In the genomic region with DNA sequence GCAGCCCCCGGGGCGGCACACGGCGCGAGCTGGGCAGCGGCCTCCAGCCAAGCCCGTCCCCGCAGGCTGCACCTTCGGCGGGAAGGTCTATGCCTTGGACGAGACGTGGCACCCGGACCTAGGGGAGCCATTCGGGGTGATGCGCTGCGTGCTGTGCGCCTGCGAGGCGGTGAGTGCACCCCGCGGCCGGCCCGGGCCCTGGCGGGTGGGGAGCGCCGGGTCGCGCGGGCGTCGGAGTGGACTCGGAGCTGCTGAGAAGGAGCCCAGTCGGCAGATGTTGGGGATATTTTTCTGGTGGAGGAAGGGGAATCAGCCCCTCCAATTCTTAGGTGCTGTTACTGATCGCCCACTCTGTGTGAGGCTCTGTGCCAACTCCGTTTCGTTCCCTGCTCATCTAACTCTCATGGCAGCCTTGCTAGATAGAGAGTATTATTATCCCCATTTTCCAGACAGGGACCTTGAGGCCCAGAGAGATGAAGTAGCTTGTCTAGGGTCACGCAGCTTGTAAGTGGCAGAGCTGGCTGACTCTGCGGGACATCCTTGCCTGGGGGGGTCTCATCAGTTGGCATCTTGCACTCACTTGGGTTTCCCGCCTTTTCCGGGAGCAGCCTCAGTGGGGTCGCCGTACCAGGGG, we compare ENCODE assay signal across 9 cellular contexts. TPM values are rescaled to one million over a fixed set of nuclear protein-coding genes. Genes with fewer than 3 reads are reported as not detected.
DNase-seq lines count a peak whose midpoint lies in the region; ATAC-seq and TF ChIP-seq lines count a peak whose summit lies in the region.
"Had no signal": no experiment of that assay in that cellular context is flagged by ENCODE, and none has a peak within 500 bp of the region (broad histone marks: within the 10 kb centered on the region; RNA-seq: fewer than 3 reads in every experiment).

No MANE protein-coding gene starts in this region.

- dilution Hi-C loops in mammary epithelial cell (cut with HindIII; ENCODE audit: low sequenced_read_pairs), result loop anchor here (5.0 kb wide), 1 partner anchor 87 kb away; no protein-coding TSS in a partner anchor

- no peaks in the 10 kb centered on the region for H3K9me3 ChIP-seq in mammary epithelial cell (replicated peaks; ENCODE audit: insufficient read depth, low read length)
- no peaks in the 10 kb centered on the region for H3K9me3 ChIP-seq in mesodermal cell (ENCODE audit: control insufficient read depth, low read length)
- H3K9me3 ChIP-seq in transverse colon, result no peaks in the 10 kb centered on the region

- no peak for TF ChIP-seq POLR2A in transverse colon (IDR thresholded peaks at IDR 0.05)

- peaks cover 3% of the 10 kb centered on the region for H3K4me1 ChIP-seq in mammary epithelial cell (ENCODE audit: insufficient read depth, low read length)
- peaks cover 22% of the 10 kb centered on the region for H3K4me1 ChIP-seq in mesodermal cell (ENCODE audit: control insufficient read depth, insufficient read depth, low read length, poor library complexity, severe bottlenecking)
- peaks cover 12 to 29% (median 14%) of the 10 kb centered on the region in 4 donors for H3K4me1 ChIP-seq in transverse colon

- peak overlapping the region in 2 of 3 experiments; percentile 17 to 43 for H3K4me3 ChIP-seq in mammary epithelial cell (replicated peaks in 1 of 3; ENCODE audit: insufficient read depth in 1 of 3, low read depth in 2 of 3, low read length in 3 of 3)
- peak overlapping the region; percentile 38 for H3K4me3 ChIP-seq in mesodermal cell (ENCODE audit: extremely low read depth, insufficient read depth, low read length, poor library complexity, severe bottlenecking)
- H3K4me3 ChIP-seq in transverse colon, result peak overlapping the region; percentile 37 to 45 (median 43)

- TF ChIP-seq CTCF in mammary epithelial cell (conservative IDR thresholded peaks at IDR 0.05 in 1 of 2, IDR thresholded peaks at IDR 0.05 in 1 of 2; ENCODE audit: extremely low read depth in 1 of 2, insufficient read depth in 1 of 2, low read depth in 1 of 2, low read length in 2 of 2) (no peak), transverse colon (IDR thresholded peaks at IDR 0.05) (no peak)

- H3K36me3 ChIP-seq in mammary epithelial cell (ENCODE audit: insufficient read depth, low read length) (no peaks in the 10 kb centered on the region), mesodermal cell (ENCODE audit: control insufficient read depth, insufficient read depth, low read length) (no peaks in the 10 kb centered on the region), transverse colon (no peaks in the 10 kb centered on the region)

- H3K4me2 ChIP-seq in mammary epithelial cell (ENCODE audit: insufficient read depth, low read depth, low read length), result peak overlapping the region; percentile 78

- H3K79me2 ChIP-seq in mammary epithelial cell (ENCODE audit: insufficient read depth, low read length), result no peaks in the 10 kb centered on the region

- peaks cover 4% of the 10 kb centered on the region for H3K4me1 Mint-ChIP-seq in activated CD8-positive, alpha-beta memory T cell treated with anti-CD3 and anti-CD28 coated beads, Interleukin-2, amount 10 ng/mL, durations not matched to agents 7 days and 5 days

- ATAC-seq in activated CD8-positive, alpha-beta memory T cell treated with anti-CD3 and anti-CD28 coated beads, Interleukin-2, amount 10 ng/mL, durations not matched to agents 7 days and 5 days, result peak; percentile 49

- in situ Hi-C loops in mammary epithelial cell (cut with MboI; ENCODE audit: low sequenced_read_pairs in 2 of 2), result no loop called here
- in situ Hi-C loops in transverse colon (cut with MboI; ENCODE audit: low pct_ligation_motif_present in 1 of 4, low pct_unique_long_range_greater_than_20kb in 1 of 4, low sequenced_read_pairs in 3 of 4), result loop anchor here in 1 of 4 donors (25.0 kb wide), 1 partner anchor 407 kb away; no protein-coding TSS in a partner anchor

- no peak for DNase-seq in activated CD8-positive, alpha-beta memory T cell treated with anti-CD3 and anti-CD28 coated beads, Interleukin-2, amount 10 ng/mL, durations not matched to agents 7 days and 5 days
- no peak for DNase-seq in activated CD8-positive, alpha-beta memory T cell treated with anti-CD3 and anti-CD28 coated beads, Interleukin-2, amount 50 U/mL, for 48 hours
- DNase-seq in mammary epithelial cell (no peak), transverse colon (no peak), NCI-H1105 (lab: John Stamatoyannopoulos, UW) (no peak), NCI-H2171 treated with DMSO at 0.1 percent for 48 hours (lab: John Stamatoyannopoulos, UW) (no peak), midbrain (lab: John Stamatoyannopoulos, UW) (no peak)

- intact Hi-C loops in mammary epithelial cell (cut with micrococcal nuclease) (no loop called here), transverse colon (cut with DNase I; ENCODE audit: low total_unique reads) (loop anchor here (10.0 kb wide), 1 partner anchor 394 kb away; no protein-coding TSS in a partner anchor)

- WGBS in mammary epithelial cell (ENCODE audit: low coverage, missing lambda C conversion rate), result 54% methylated on average over 7 of the region's 42 CpGs
- 2 to 3% methylated on average over 31 to 34 of the region's 42 CpGs for WGBS in mesodermal cell (ENCODE audit: insufficient coverage in 2 of 2), 2 experiments
- 0 to 5% methylated on average over 1 to 40 of the region's 42 CpGs for WGBS in transverse colon (ENCODE audit: low coverage in 1 of 2), 2 donors

- H3K27me3 ChIP-seq in mammary epithelial cell (ENCODE audit: insufficient read depth, low read length) (peaks cover 18% of the 10 kb centered on the region), transverse colon (peaks cover 61% of the 10 kb centered on the region)

- H3K27me3 Mint-ChIP-seq in activated CD8-positive, alpha-beta memory T cell treated with anti-CD3 and anti-CD28 coated beads, Interleukin-2, amount 10 ng/mL, durations not matched to agents 7 days and 5 days, result peaks cover 61% of the 10 kb centered on the region

- H2AFZ ChIP-seq in mammary epithelial cell (ENCODE audit: low read depth, low read length), result peak overlapping the region; percentile 28

- H3K9me3 Mint-ChIP-seq in activated CD8-positive, alpha-beta memory T cell treated with anti-CD3 and anti-CD28 coated beads, Interleukin-2, amount 10 ng/mL, durations not matched to agents 7 days and 5 days (ENCODE audit: low read depth), result no peaks in the 10 kb centered on the region

- H4K20me1 ChIP-seq in mammary epithelial cell (ENCODE audit: insufficient read depth, low read length), result no peaks in the 10 kb centered on the region

- no peak overlapping the region for H3K27ac Mint-ChIP-seq in activated CD8-positive, alpha-beta memory T cell treated with anti-CD3 and anti-CD28 coated beads, Interleukin-2, amount 10 ng/mL, durations not matched to agents 7 days and 5 days

- BruUV-seq in mammary epithelial cell (replicated peaks; lab: Mats Ljungman, UMichigan), result no TSS peak

- CTCF ChIA-PET in activated CD8-positive, alpha-beta memory T cell treated with anti-CD3 and anti-CD28 coated beads, Interleukin-2, amount 10 ng/mL, durations not matched to agents 7 days and 5 days (lab: Charles Lee), result interaction anchor here (0.9 to 2.1 kb wide), 4 partner anchors 9 to 158 kb away, joined by 3 to 6 read pairs (median 3); no protein-coding TSS in a partner anchor
- CTCF ChIA-PET in mammary epithelial cell (lab: Charles Lee; ENCODE audit: low non-redundant PET), result no interaction called here

- no peak overlapping the region for H3K9ac ChIP-seq in mammary epithelial cell (ENCODE audit: insufficient read depth, low read length)

- H3K4me3 Mint-ChIP-seq in activated CD8-positive, alpha-beta memory T cell treated with anti-CD3 and anti-CD28 coated beads, Interleukin-2, amount 10 ng/mL, durations not matched to agents 7 days and 5 days, result peak overlapping the region; percentile 20

- no peak overlapping the region for H3K27ac ChIP-seq in mammary epithelial cell (ENCODE audit: insufficient read depth, low read depth, low read length)
- no peak overlapping the region for H3K27ac ChIP-seq in mesodermal cell (ENCODE audit: low read depth, low read length, severe bottlenecking)
- peak overlapping the region in 3 of 4 donors; percentile 36 to 63 (median 43) for H3K27ac ChIP-seq in transverse colon

- TF ChIP-seq EP300 in transverse colon (IDR thresholded peaks at IDR 0.05; ENCODE audit: low read depth), result no peak

- H3K36me3 Mint-ChIP-seq in activated CD8-positive, alpha-beta memory T cell treated with anti-CD3 and anti-CD28 coated beads, Interleukin-2, amount 10 ng/mL, durations not matched to agents 7 days and 5 days, result no peaks in the 10 kb centered on the region

RNA-seq across cellular contexts. Expression of gene CHRD, which starts 0.9 kb away (rescaled TPM):
- total RNA-seq in activated CD8-positive, alpha-beta memory T cell treated with anti-CD3 and anti-CD28 coated beads, Interleukin-2, amount 10 ng/mL, durations not matched to agents 7 days and 5 days, result not detected
- total RNA-seq in mammary epithelial cell, result not detected
- not detected for polyA plus RNA-seq in mammary epithelial cell
- not detected for polyA minus RNA-seq in mammary epithelial cell
- polyA plus RNA-seq in mesodermal cell (2013, experiment 1 of 2), result 21.5 TPM
- polyA plus RNA-seq in mesodermal cell (2013, experiment 2 of 2), result 14.2 TPM
- total RNA-seq in transverse colon, result 1 to 10 TPM; 1.9 to 7.0 (median 4.5) TPM

RNA-seq across cellular contexts. Expression of gene THPO, which starts 2.7 kb away (rescaled TPM):
- not detected for total RNA-seq in activated CD8-positive, alpha-beta memory T cell treated with anti-CD3 and anti-CD28 coated beads, Interleukin-2, amount 10 ng/mL, durations not matched to agents 7 days and 5 days
- total RNA-seq in mammary epithelial cell, result not detected
- polyA plus RNA-seq in mammary epithelial cell, result not detected
- polyA minus RNA-seq in mammary epithelial cell, result not detected
- polyA plus RNA-seq in mesodermal cell (2013, experiment 1 of 2), result 1.5 TPM
- 1.1 TPM for polyA plus RNA-seq in mesodermal cell (2013, experiment 2 of 2)
- not detected for total RNA-seq in transverse colon
- total RNA-seq: myocyte had no signal

RNA-seq across cellular contexts. Expression of gene POLR2H, which starts 19.2 kb away (rescaled TPM):
- 100 to 1,000 TPM in 1 of 2 experiments, 10 to 100 TPM in 1; 84.3 to 104 TPM for total RNA-seq in activated CD8-positive, alpha-beta memory T cell treated with anti-CD3 and anti-CD28 coated beads, Interleukin-2, amount 10 ng/mL, durations not matched to agents 7 days and 5 days
- total RNA-seq in mammary epithelial cell (10 to 100 TPM; 41.7 to 78.2 TPM), transverse colon (100 to 1,000 TPM in 3 of 4 donors, 10 to 100 TPM in 1; 74.4 to 206 (median 146) TPM)
- polyA plus RNA-seq in mammary epithelial cell, result 169 TPM
- 107 TPM for polyA minus RNA-seq in mammary epithelial cell
- polyA plus RNA-seq in mesodermal cell (2013, experiment 1 of 2), result 88.7 TPM
- 93.5 TPM for polyA plus RNA-seq in mesodermal cell (2013, experiment 2 of 2)

RNA-seq across cellular contexts. Expression of gene CLCN2, which starts 19.3 kb away (rescaled TPM):
- 1 to 10 TPM; 3.4 to 4.1 TPM for total RNA-seq in activated CD8-positive, alpha-beta memory T cell treated with anti-CD3 and anti-CD28 coated beads, Interleukin-2, amount 10 ng/mL, durations not matched to agents 7 days and 5 days
- total RNA-seq in mammary epithelial cell (10 to 100 TPM in 1 of 2 donors, 1 to 10 TPM in 1; 5.7 to 10.7 TPM), transverse colon (100 to 1,000 TPM in 1 of 4 donors, 10 to 100 TPM in 3; 13.7 to 246 (median 73.1) TPM)
- 5.1 TPM for polyA plus RNA-seq in mammary epithelial cell
- polyA minus RNA-seq in mammary epithelial cell, result 6.6 TPM
- 11.0 TPM for polyA plus RNA-seq in mesodermal cell (2013, experiment 1 of 2)
- polyA plus RNA-seq in mesodermal cell (2013, experiment 2 of 2), result 9.4 TPM

RNA-seq across cellular contexts. Expression of gene FAM131A, which starts 43.3 kb away (rescaled TPM):
- 1 to 10 TPM; 3.1 to 4.5 TPM for total RNA-seq in activated CD8-positive, alpha-beta memory T cell treated with anti-CD3 and anti-CD28 coated beads, Interleukin-2, amount 10 ng/mL, durations not matched to agents 7 days and 5 days
- total RNA-seq in mammary epithelial cell (10 to 100 TPM; 10.7 to 15.5 TPM), transverse colon (10 to 100 TPM; 18.5 to 41.1 (median 28.8) TPM)
- polyA plus RNA-seq in mammary epithelial cell, result 12.1 TPM
- polyA minus RNA-seq in mammary epithelial cell, result 14.8 TPM
- polyA plus RNA-seq in mesodermal cell (2013, experiment 1 of 2), result 19.5 TPM
- 16.5 TPM for polyA plus RNA-seq in mesodermal cell (2013, experiment 2 of 2)

Comparison
In these comparisons a context has a peak if more than half of its experiments do, and no peak if none do; other contexts are left out.
1. H3K27ac ChIP-seq: peak in transverse colon (3 of 4); none in mammary epithelial cell (single experiment) and mesodermal cell (single experiment).
2. Peak in every context shown above with its lines, with median percentiles within 50 percentile points of each other: H3K4me3 ChIP-seq.